ENCODE assay signal across 17 cellular contexts in the genomic region with DNA sequence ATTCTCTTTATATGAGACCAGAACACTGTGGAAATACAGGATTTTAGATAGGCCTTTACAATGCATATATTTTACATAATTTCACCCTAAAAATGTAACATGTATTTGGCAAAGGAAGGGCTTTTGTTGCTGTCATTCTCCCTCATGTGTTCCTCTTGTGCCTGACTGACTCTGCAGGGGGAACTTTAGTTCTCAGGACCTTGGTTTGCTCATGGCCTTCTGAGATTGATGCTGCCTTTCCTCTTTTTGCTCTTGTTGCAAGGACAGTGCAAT.
"Had no signal": no experiment of that assay in that cellular context is flagged by ENCODE, and none has a peak within 500 bp of the region (broad histone marks: within the 10 kb centered on the region; RNA-seq: fewer than 3 reads in every experiment).

No MANE protein-coding gene starts in this region.

- H3K4me3 ChIP-seq: body of pancreas, esophagus muscularis mucosa, lung, psoas muscle, skin epidermis had no signal

- H3K4me3 Mint-ChIP-seq: activated naive CD8-positive, alpha-beta T cell treated with anti-CD3 and anti-CD28 coated beads for 36 hours; activated T-helper 1 cell treated with anti-CD3 and anti-CD28 coated beads, Interleukin-12 subunit alpha, Interleukin-12 subunit beta, Interleukin-2, Interleukin-4 antibody, amounts not matched to agents 30 ng/mL and 10 ng/mL and 1 ng/mL, durations not matched to agents 14 hours and 24 hours and 36 hours; central memory CD8-positive, alpha-beta T cell; neural crest cell; stimulated activated effector memory CD8-positive, alpha-beta T cell treated with anti-CD3 and anti-CD28 coated beads, Interleukin-12 subunit alpha, Interleukin-12 subunit beta, amount 100 ng/mL, for 72 hours had no signal

- H3K4me1 Mint-ChIP-seq: activated naive CD8-positive, alpha-beta T cell treated with anti-CD3 and anti-CD28 coated beads for 36 hours; central memory CD8-positive, alpha-beta T cell; stimulated activated effector memory CD8-positive, alpha-beta T cell treated with anti-CD3 and anti-CD28 coated beads, Interleukin-12 subunit alpha, Interleukin-12 subunit beta, amount 100 ng/mL, for 72 hours had no signal

- ATAC-seq: body of pancreas; left colon; psoas muscle; right cardiac atrium; stimulated activated effector memory CD8-positive, alpha-beta T cell treated with anti-CD3 and anti-CD28 coated beads, Interleukin-12 subunit alpha, Interleukin-12 subunit beta, amount 100 ng/mL, for 72 hours had no signal

- H3K27me3 Mint-ChIP-seq: central memory CD8-positive, alpha-beta T cell had no signal

- H3K36me3 ChIP-seq: esophagus muscularis mucosa had no signal

- H3K9me3 Mint-ChIP-seq: activated naive CD8-positive, alpha-beta T cell treated with anti-CD3 and anti-CD28 coated beads for 36 hours; activated T-helper 1 cell treated with anti-CD3 and anti-CD28 coated beads, Interleukin-12 subunit alpha, Interleukin-12 subunit beta, Interleukin-2, Interleukin-4 antibody, amounts not matched to agents 30 ng/mL and 10 ng/mL and 1 ng/mL, durations not matched to agents 14 hours and 24 hours and 36 hours; central memory CD8-positive, alpha-beta T cell had no signal

- H3K27ac ChIP-seq: body of pancreas, esophagus muscularis mucosa, psoas muscle had no signal

- H3K9me3 ChIP-seq: body of pancreas, esophagus muscularis mucosa, psoas muscle had no signal

- DNase-seq: activated CD4-positive, alpha-beta T cell treated with anti-CD3 and anti-CD28 coated beads, Interleukin-2, amount 50 U/mL, for 48 hours; activated naive CD8-positive, alpha-beta T cell treated with anti-CD3 and anti-CD28 coated beads for 36 hours; amygdala; body of pancreas; cortex of kidney; effector CD4-positive, alpha-beta T cell; left colon; psoas muscle; right cardiac atrium; stimulated activated CD4-positive, alpha-beta T cell treated with anti-CD3 and anti-CD28 coated beads, Interleukin-4, amount 100 ng/mL, for 1 hour had no signal

- H3K36me3 Mint-ChIP-seq: activated naive CD8-positive, alpha-beta T cell treated with anti-CD3 and anti-CD28 coated beads for 36 hours; stimulated activated effector memory CD8-positive, alpha-beta T cell treated with anti-CD3 and anti-CD28 coated beads, Interleukin-12 subunit alpha, Interleukin-12 subunit beta, amount 100 ng/mL, for 72 hours had no signal

- H3K27me3 ChIP-seq: body of pancreas, esophagus muscularis mucosa had no signal
